Comparison of ENCODE assay signal across 1 cellular context in the genomic region with DNA sequence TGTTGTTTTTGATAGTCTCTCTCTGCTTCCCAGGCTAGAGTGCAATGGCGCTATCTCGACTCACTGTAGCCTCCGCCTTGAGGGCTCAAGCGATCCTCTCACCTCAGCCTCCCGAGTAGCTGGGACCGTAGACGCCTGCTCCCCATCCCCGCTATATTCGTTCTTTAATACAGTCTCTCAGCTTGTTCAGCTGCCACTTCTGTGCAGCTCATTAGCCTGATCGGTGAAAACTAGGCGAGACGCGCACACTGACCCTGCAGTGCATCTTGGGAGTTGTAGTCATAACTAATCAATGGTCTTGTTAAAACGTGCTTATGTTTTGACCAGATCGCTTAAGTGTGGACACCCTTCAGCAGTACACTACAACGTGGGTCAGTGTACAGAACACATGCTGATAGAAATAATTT.
TF ChIP-seq lines count a peak whose summit lies in the region.

No MANE protein-coding gene starts in this region.

TF ChIP-seq in SK-N-SH, 30 proteins besides CTCF, POLR2A, EP300 and RAD21 (continued from another document):
- TF ChIP-seq REST (IDR thresholded peaks at IDR 0.05; ENCODE audit: low read depth, low read length): no peak
